ENCODE assay signal across 10 cellular contexts in genomic region chr7:75793676-75794075, GRCh38. TPM values are rescaled to one million over a fixed set of nuclear protein-coding genes. Genes with fewer than 3 reads are reported as not detected.
"Had no signal": no experiment of that assay in that cellular context is flagged by ENCODE, and none has a peak within 500 bp of the region (broad histone marks: within the 10 kb centered on the region; RNA-seq: fewer than 3 reads in every experiment).

No MANE protein-coding gene starts in this region.

- H3K27ac ChIP-seq: GM23248, HL-60, KMS-11 had no signal

- H3K27ac Mint-ChIP-seq: HFFc6 had no signal

- H3K4me2 ChIP-seq: KMS-11 had no signal

- DNase-seq: GM23248, H9, HCEC 1CT, HFFc6, IMR-90, KBM-7 had no signal

- H3K9ac ChIP-seq: GM23248, KMS-11 had no signal

- H2AFZ ChIP-seq: GM23248 had no signal

- H3K4me3 Mint-ChIP-seq: H9, HFFc6 had no signal

- H3K4me3 ChIP-seq: GM23248 had no signal

- H3K9me3 Mint-ChIP-seq: H9, HFFc6 had no signal

RNA-seq across cellular contexts. Expression of gene CCL24, which starts 19.9 kb away (rescaled TPM):
- total RNA-seq: GM23248, H1, H9, HFFc6, HT-29, IMR-90 had no signal
- polyA plus RNA-seq: GM23248, H1, IMR-90 had no signal

RNA-seq across cellular contexts. Expression of gene CCL26, which starts 21.7 kb away (rescaled TPM):
- total RNA-seq: GM23248, HT-29, IMR-90 had no signal
- polyA plus RNA-seq: IMR-90 had no signal
